22 cellular contexts compared by ENCODE assay signal in the genomic region with DNA sequence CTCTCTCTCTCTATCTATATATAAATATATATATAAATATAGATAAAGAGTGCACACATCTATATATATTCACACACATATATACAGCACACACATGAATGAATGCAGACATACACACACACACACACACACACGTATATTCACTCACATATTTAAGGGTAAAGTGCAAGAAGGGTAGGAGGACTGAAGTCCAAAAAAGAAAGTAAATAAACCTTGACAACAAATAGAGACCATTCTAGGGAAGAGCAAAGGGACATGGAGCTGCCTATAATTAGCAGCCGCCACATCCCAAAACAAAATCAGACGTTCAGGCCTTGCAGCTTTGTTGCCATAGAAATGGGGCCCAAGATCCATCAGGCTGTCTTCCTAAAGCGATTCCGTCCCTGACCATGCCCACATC.
"Had no signal": no experiment of that assay in that cellular context is flagged by ENCODE, and none has a peak within 500 bp of the region (broad histone marks: within the 10 kb centered on the region; RNA-seq: fewer than 3 reads in every experiment).

No MANE protein-coding gene starts in this region.

- H3K4me3 ChIP-seq: esophagus muscularis mucosa, gastroesophageal sphincter, left ventricle myocardium inferior, lung, pancreas, psoas muscle had no signal

- H3K27ac ChIP-seq: epithelial cell of prostate, esophagus muscularis mucosa, gastroesophageal sphincter, left ventricle myocardium inferior, pancreas, psoas muscle had no signal

- H3K9me3 ChIP-seq: psoas muscle had no signal

- H3K4me1 Mint-ChIP-seq: immature natural killer cell, naive B cell had no signal

- H3K4me3 Mint-ChIP-seq: effector memory CD8-positive, alpha-beta T cell; immature natural killer cell; nephron had no signal

- H3K36me3 ChIP-seq: esophagus muscularis mucosa, gastroesophageal sphincter, left ventricle myocardium inferior, pancreas had no signal

- H3K27me3 Mint-ChIP-seq: effector memory CD8-positive, alpha-beta T cell had no signal

- H3K4me1 ChIP-seq: left ventricle myocardium inferior, pancreas, psoas muscle had no signal

- H3K27ac Mint-ChIP-seq: effector memory CD8-positive, alpha-beta T cell; immature natural killer cell; nephron had no signal

- FAIRE-seq: keratinocyte, pancreas had no signal

- ATAC-seq: effector memory CD8-positive, alpha-beta T cell; gastroesophageal sphincter; pancreas; psoas muscle; sciatic nerve had no signal

- DNase-seq: cortex of kidney; effector memory CD8-positive, alpha-beta T cell; foreskin fibroblast; glutamatergic neuron; immature natural killer cell; left ventricle myocardium inferior; mesenchymal stem cell; naive B cell; occipital lobe; pancreas; psoas muscle; retina; stimulated activated CD4-positive, alpha-beta T cell treated with anti-CD3 and anti-CD28 coated beads, Interleukin-12 subunit alpha, Interleukin-12 subunit beta, amount 100 ng/mL, for 4 hours; stimulated activated naive CD4-positive, alpha-beta T cell treated with Interleukin-2 at 50 U/mL for 16 hours; trophoblast cell had no signal

- H3K36me3 Mint-ChIP-seq: immature natural killer cell, naive B cell had no signal
